ENCODE assay signal across 8 cellular contexts in genomic region chr10:117174439-117175214, GRCh38.
A peak's percentile ranks its signal among the peaks of the same experiment; 100 is the strongest.
DNase-seq lines count a peak whose midpoint lies in the region; ATAC-seq and TF ChIP-seq lines count a peak whose summit lies in the region.

No MANE protein-coding gene starts in this region.

- TF ChIP-seq CTCF in nephron progenitor cell (IDR thresholded peaks at IDR 0.05): peak; percentile 82

- peak overlapping the region; percentile 84 for H3K4me3 Mint-ChIP-seq in nephron progenitor cell

- peak; percentile 33 for DNase-seq in DMS 273 treated with DMSO at 0.1 percent for 48 hours (lab: John Stamatoyannopoulos, UW)
- DNase-seq in OCI-M1 (lab: John Stamatoyannopoulos, UW): peak; percentile 94
- peak; percentile 92 for DNase-seq in activated T-cell treated with anti-CD3 and anti-CD28 coated beads, Interleukin-2, amount 50 U/mL, for 48 hours
- peak; percentile 73 for DNase-seq in fibroblast of peridontal ligament (ENCODE audit: extremely low read depth)
- DNase-seq in nephron progenitor cell: peak; percentile 88
- peak; percentile 78 for DNase-seq in stimulated activated naive CD4-positive, alpha-beta T cell treated with Interleukin-2 at 50 U/mL for 16 hours (lab: John Stamatoyannopoulos, UW)

- no peak overlapping the region for H3K27ac ChIP-seq in HUES48 (ENCODE audit: low read depth, low read length)

- no peak overlapping the region for H3K9ac ChIP-seq in HUES48 (ENCODE audit: low read depth, low read length)

- peak overlapping the region; percentile 66 for H3K4me3 ChIP-seq in HUES48 (ENCODE audit: low read depth, low read length)

- peaks cover 12% of the 10 kb centered on the region; the same call in 1 of the 2 replicates for H3K4me1 ChIP-seq in HUES48 (ENCODE audit: control insufficient read depth, insufficient read depth, low read length)

- peaks cover 18% of the 10 kb centered on the region for H3K4me1 Mint-ChIP-seq in nephron progenitor cell

- H3K9me3 Mint-ChIP-seq in nephron progenitor cell: no peaks in the 10 kb centered on the region

- no peaks in the 10 kb centered on the region for H3K36me3 ChIP-seq in HUES48 (ENCODE audit: control insufficient read depth, insufficient read depth, low read length)

- no peaks in the 10 kb centered on the region for H3K36me3 Mint-ChIP-seq in nephron progenitor cell (ENCODE audit: low read depth)

- H3K27me3 ChIP-seq in HUES48 (ENCODE audit: control insufficient read depth, insufficient read depth, low read length): peaks cover 66% of the 10 kb centered on the region

- no peaks in the 10 kb centered on the region for H3K9me3 ChIP-seq in HUES48 (ENCODE audit: control insufficient read depth, insufficient read depth, low read length)

- H3K27me3 Mint-ChIP-seq in nephron progenitor cell (ENCODE audit: low read depth, poor library complexity): peaks cover 96% of the 10 kb centered on the region

- ATAC-seq in GM21447 (IDR thresholded peaks at IDR 0.05; ENCODE audit: unreplicated experiment): peak; percentile 84

- H3K27ac Mint-ChIP-seq in nephron progenitor cell: no peak overlapping the region

Comparison
In these comparisons a context has a peak if more than half of its experiments do, and no peak if none do; other contexts are left out.
1. DNase-seq: peak in every context shown above with its lines; median percentile 94 in OCI-M1; 92 in activated T-cell treated with anti-CD3 and anti-CD28 coated beads, Interleukin-2, amount 50 U/mL, for 48 hours; 88 in nephron progenitor cell; 78 in stimulated activated naive CD4-positive, alpha-beta T cell treated with Interleukin-2 at 50 U/mL for 16 hours; 73 in fibroblast of peridontal ligament; 33 in DMS 273 treated with DMSO at 0.1 percent for 48 hours.